6 cellular contexts compared by ENCODE assay signal in the genomic region with DNA sequence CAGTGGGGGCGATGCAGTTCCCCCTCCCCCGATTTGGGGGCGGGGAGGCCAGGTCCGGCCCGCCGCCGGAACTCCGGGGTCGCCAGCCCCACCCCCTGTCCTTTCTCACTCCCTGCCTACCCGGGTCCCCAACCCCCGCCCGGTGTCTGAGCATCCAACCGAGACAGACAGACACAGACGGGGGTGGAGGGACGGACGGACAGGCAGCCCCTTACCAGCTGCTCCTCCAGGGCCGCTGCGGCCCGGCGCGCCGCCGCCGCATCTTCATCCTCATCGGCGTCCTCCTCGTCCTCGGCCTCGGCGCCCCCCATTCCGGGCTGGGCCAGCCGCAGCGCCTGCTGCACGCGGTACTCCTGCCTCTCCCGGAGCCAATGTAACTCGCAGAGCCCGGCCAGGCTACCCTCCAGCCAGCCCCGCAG.
A peak's percentile ranks its signal among the peaks of the same experiment; 100 is the strongest.
DNase-seq lines count a peak whose midpoint lies in the region; ATAC-seq and TF ChIP-seq lines count a peak whose summit lies in the region.

No MANE protein-coding gene starts in this region.

- peaks cover 30% of the 10 kb centered on the region for H3K4me1 Mint-ChIP-seq in stimulated activated naive CD8-positive, alpha-beta T cell treated with anti-CD3 and anti-CD28 coated beads, Interleukin-15, Interleukin-2, amounts not matched to agents 100 ng/mL and 50 ng/mL, for 24 hours (ENCODE audit: low read depth)
- peaks cover 19 to 25% of the 10 kb centered on the region in 2 donors for H3K4me1 Mint-ChIP-seq in stimulated activated naive B cell treated with anti-CD40 and anti-IgM and Interleukin-4, amounts not matched to agents 10 μg/mL and 1 μg/mL and 100 μg/mL, for 72 hours

- H3K4me3 Mint-ChIP-seq in stimulated activated naive CD8-positive, alpha-beta T cell treated with anti-CD3 and anti-CD28 coated beads, Interleukin-15, Interleukin-2, amounts not matched to agents 100 ng/mL and 50 ng/mL, for 24 hours = peak overlapping the region; percentile 80
- H3K4me3 Mint-ChIP-seq in stimulated activated naive B cell treated with anti-CD40 and anti-IgM and Interleukin-4, amounts not matched to agents 10 μg/mL and 1 μg/mL and 100 μg/mL, for 72 hours = peak overlapping the region; percentile 73 to 80

- no peaks in the 10 kb centered on the region for H3K36me3 Mint-ChIP-seq in stimulated activated naive CD8-positive, alpha-beta T cell treated with anti-CD3 and anti-CD28 coated beads, Interleukin-15, Interleukin-2, amounts not matched to agents 100 ng/mL and 50 ng/mL, for 24 hours (ENCODE audit: low read depth)
- peaks cover 4 to 12% of the 10 kb centered on the region in 2 donors for H3K36me3 Mint-ChIP-seq in stimulated activated naive B cell treated with anti-CD40 and anti-IgM and Interleukin-4, amounts not matched to agents 10 μg/mL and 1 μg/mL and 100 μg/mL, for 72 hours

- H3K27ac Mint-ChIP-seq in stimulated activated naive CD8-positive, alpha-beta T cell treated with anti-CD3 and anti-CD28 coated beads, Interleukin-15, Interleukin-2, amounts not matched to agents 100 ng/mL and 50 ng/mL, for 24 hours = no peak overlapping the region
- H3K27ac Mint-ChIP-seq in stimulated activated naive B cell treated with anti-CD40 and anti-IgM and Interleukin-4, amounts not matched to agents 10 μg/mL and 1 μg/mL and 100 μg/mL, for 72 hours = peak overlapping the region; percentile 20

- H3K9me3 Mint-ChIP-seq in stimulated activated naive CD8-positive, alpha-beta T cell treated with anti-CD3 and anti-CD28 coated beads, Interleukin-15, Interleukin-2, amounts not matched to agents 100 ng/mL and 50 ng/mL, for 24 hours = no peaks in the 10 kb centered on the region
- H3K9me3 Mint-ChIP-seq in stimulated activated naive B cell treated with anti-CD40 and anti-IgM and Interleukin-4, amounts not matched to agents 10 μg/mL and 1 μg/mL and 100 μg/mL, for 72 hours = no peaks in the 10 kb centered on the region

- ATAC-seq in stimulated activated naive CD8-positive, alpha-beta T cell treated with anti-CD3 and anti-CD28 coated beads, Interleukin-15, Interleukin-2, amounts not matched to agents 100 U/mL and 50 U/mL, for 24 hours = no peak
- peak; percentile 1 to 10 for ATAC-seq in stimulated activated naive B cell treated with anti-CD40 and anti-IgM and Interleukin-4, amounts not matched to agents 10 μg/mL and 1 μg/mL and 100 μg/mL, for 72 hours (replicated peaks)

- H3K27me3 Mint-ChIP-seq in stimulated activated naive CD8-positive, alpha-beta T cell treated with anti-CD3 and anti-CD28 coated beads, Interleukin-15, Interleukin-2, amounts not matched to agents 100 ng/mL and 50 ng/mL, for 24 hours = peaks cover 16% of the 10 kb centered on the region
- peaks cover 25 to 33% of the 10 kb centered on the region in 2 donors for H3K27me3 Mint-ChIP-seq in stimulated activated naive B cell treated with anti-CD40 and anti-IgM and Interleukin-4, amounts not matched to agents 10 μg/mL and 1 μg/mL and 100 μg/mL, for 72 hours

- no peak for TF ChIP-seq CTCF in fibroblast of mammary gland (conservative IDR thresholded peaks at IDR 0.05; ENCODE audit: control insufficient read depth, insufficient read depth, low read depth, low read length)

- no peak for DNase-seq in stimulated activated naive CD8-positive, alpha-beta T cell treated with anti-CD3 and anti-CD28 coated beads, Interleukin-15, Interleukin-2, amounts not matched to agents 100 U/mL and 50 U/mL, for 24 hours
- DNase-seq in fibroblast of mammary gland (ENCODE audit: low read depth) = no peak
- DNase-seq in stimulated activated naive B cell treated with anti-CD40 and anti-IgM and Interleukin-4, amounts not matched to agents 10 μg/mL and 1 μg/mL and 100 μg/mL, for 72 hours = no peak
- DNase-seq in stimulated activated CD4-positive, alpha-beta T cell treated with anti-CD3 and anti-CD28 coated beads, Interleukin-12 subunit alpha, Interleukin-12 subunit beta, amount 100 ng/mL, for 4 hours = no peak
- no peak for DNase-seq in NCI-H1930 (lab: John Stamatoyannopoulos, UW)

- peak overlapping the region; percentile 43 for H3K4me3 ChIP-seq in fibroblast of mammary gland (ENCODE audit: control insufficient read depth, low read depth, low read length)
